1 cellular context compared by ENCODE assay signal in the genomic region with DNA sequence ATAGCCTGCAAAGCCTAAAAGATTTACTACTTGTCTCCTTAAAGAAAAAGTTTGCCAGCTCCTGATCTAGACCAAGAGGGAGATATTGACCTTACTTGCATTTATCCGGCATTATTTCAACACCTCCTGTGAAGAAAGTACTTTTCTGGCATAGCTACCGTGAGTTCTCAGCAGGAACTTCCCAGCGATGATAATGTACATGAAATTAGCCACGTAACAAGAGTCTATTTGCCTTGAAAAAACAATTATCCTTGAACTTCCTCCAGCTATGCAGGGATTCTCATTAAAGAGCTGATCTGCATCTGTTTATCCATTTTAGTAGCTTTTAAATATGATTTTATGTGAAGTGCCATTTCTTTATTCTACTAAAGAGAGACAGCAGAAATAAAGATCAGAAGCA.
TF ChIP-seq lines count a peak whose summit lies in the region.

No MANE protein-coding gene starts in this region.

TF ChIP-seq in HCT116, 20 proteins besides CTCF, POLR2A, EP300 and RAD21 (continued from another document):
- TF ChIP-seq, protein P1, sequence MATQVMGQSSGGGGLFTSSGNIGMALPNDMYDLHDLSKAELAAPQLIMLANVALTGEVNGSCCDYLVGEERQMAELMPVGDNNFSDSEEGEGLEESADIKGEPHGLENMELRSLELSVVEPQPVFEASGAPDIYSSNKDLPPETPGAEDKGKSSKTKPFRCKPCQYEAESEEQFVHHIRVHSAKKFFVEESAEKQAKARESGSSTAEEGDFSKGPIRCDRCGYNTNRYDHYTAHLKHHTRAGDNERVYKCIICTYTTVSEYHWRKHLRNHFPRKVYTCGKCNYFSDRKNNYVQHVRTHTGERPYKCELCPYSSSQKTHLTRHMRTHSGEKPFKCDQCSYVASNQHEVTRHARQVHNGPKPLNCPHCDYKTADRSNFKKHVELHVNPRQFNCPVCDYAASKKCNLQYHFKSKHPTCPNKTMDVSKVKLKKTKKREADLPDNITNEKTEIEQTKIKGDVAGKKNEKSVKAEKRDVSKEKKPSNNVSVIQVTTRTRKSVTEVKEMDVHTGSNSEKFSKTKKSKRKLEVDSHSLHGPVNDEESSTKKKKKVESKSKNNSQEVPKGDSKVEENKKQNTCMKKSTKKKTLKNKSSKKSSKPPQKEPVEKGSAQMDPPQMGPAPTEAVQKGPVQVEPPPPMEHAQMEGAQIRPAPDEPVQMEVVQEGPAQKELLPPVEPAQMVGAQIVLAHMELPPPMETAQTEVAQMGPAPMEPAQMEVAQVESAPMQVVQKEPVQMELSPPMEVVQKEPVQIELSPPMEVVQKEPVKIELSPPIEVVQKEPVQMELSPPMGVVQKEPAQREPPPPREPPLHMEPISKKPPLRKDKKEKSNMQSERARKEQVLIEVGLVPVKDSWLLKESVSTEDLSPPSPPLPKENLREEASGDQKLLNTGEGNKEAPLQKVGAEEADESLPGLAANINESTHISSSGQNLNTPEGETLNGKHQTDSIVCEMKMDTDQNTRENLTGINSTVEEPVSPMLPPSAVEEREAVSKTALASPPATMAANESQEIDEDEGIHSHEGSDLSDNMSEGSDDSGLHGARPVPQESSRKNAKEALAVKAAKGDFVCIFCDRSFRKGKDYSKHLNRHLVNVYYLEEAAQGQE (IDR thresholded peaks at IDR 0.05; ENCODE audit: low read depth) = no peak
- no peak for TF ChIP-seq JUND (IDR thresholded peaks at IDR 0.05)
- TF ChIP-seq FOSL1 (IDR thresholded peaks at IDR 0.05; ENCODE audit: low read depth) = no peak
- no peak for TF ChIP-seq SIN3A (IDR thresholded peaks at IDR 0.05; ENCODE audit: low read depth)
